ENCODE assay signal across 1 cellular context in the genomic region with DNA sequence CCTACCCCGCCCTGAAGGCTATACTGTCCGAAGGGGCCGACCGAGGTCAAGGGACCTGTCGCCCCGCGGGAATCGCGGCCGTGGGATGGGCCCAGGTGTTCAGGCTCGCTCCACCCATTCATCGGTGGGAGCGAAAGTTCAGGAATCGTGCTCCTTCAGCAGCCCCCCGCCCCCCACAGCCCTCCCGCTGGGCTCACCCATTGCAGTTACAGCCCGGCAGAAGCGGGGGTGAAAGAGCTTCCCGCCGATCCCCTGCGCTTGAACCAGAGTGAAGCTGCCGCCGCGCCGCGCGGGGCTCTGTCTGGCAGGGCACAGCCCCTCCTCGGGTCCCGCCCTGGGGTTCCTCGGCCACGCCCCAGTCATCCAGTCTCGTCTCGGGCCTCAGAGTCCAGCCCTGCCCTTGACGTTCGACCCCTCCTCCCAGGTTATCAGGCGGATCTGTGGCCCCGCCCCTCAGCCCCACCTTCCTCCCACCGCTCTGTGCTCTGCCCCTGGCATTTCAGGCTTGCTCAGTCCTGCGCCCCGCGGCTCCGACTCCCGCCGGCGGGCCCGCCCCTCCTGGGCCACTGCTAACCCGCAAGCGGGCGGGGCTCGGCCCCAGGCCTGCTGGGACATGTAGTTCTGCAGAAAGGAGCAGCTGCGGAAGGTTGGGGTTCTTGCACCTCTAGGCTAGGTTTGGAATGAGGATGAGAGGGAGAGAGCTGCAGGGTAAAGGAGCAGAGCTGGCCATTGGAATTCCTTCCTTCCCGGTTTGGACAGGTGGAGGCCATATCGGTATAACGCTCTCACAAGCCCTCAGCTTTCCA.
A peak's percentile ranks its signal among the peaks of the same experiment; 100 is the strongest.
TF ChIP-seq lines count a peak whose summit lies in the region.

MYORG (minus strand) TSS at position 303 of the 806 bp plus-strand sequence. CDS start 3,955 bp downstream, outside the sequence.

TF ChIP-seq in GM23338, 12 proteins besides CTCF, POLR2A, EP300 and RAD21 (continued from another document):
- TF ChIP-seq ETS1 (IDR thresholded peaks at IDR 0.05) (peak; percentile 81), POLR2AphosphoS5 (IDR thresholded peaks at IDR 0.05; ENCODE audit: low read depth) (peak; percentile 70), EZH2 (IDR thresholded peaks at IDR 0.05; ENCODE audit: low read depth, unreplicated experiment) (no peak)
